Comparison of ENCODE assay signal across 8 cellular contexts in genomic region chr17:38799501-38800236, GRCh38. TPM values are rescaled to one million over a fixed set of nuclear protein-coding genes. Genes with fewer than 3 reads are reported as not detected.
A peak's percentile ranks its signal among the peaks of the same experiment; 100 is the strongest.
DNase-seq lines count a peak whose midpoint lies in the region; ATAC-seq and TF ChIP-seq lines count a peak whose summit lies in the region.

TSS of gene PIP4K2B (minus strand) at chr17:38799556. CDS start at chr17:38799424, 132 bp downstream.

- no peaks in the 10 kb centered on the region for H3K9me3 ChIP-seq in right atrium auricular region
- H3K9me3 ChIP-seq in psoas muscle = no peaks in the 10 kb centered on the region

- TF ChIP-seq POLR2A in GM18505 (IDR thresholded peaks at IDR 0.05; ENCODE audit: borderline replicate concordance, extremely low read depth, insufficient read depth, insufficient read length) = peak; percentile 69

- ATAC-seq in GM18505 (IDR thresholded peaks at IDR 0.05; ENCODE audit: unreplicated experiment) = peak; percentile 78
- ATAC-seq in HG02970 (IDR thresholded peaks at IDR 0.05; ENCODE audit: low FRiP score, unreplicated experiment) = peak; percentile 74
- ATAC-seq in psoas muscle = peak; percentile 91 to 94 (median 92)

- intact Hi-C loops in T-helper 2 cell treated with Interferon-gamma antibody and Interleukin-4, amounts not matched to agents 100 ng/mL and 5 ng/mL, for 36 hours (cut with micrococcal nuclease) = loop anchor here (1.0 kb wide), 2 partner anchors 47 to 54 kb away; partner anchors contain the start of genes PSMB3 and RPL23
- intact Hi-C loops in psoas muscle (cut with DNase I) = no loop called here

- no peak for TF ChIP-seq CTCF in right atrium auricular region (IDR thresholded peaks at IDR 0.05)
- no peak for TF ChIP-seq CTCF in psoas muscle (IDR thresholded peaks at IDR 0.05)

- H3K36me3 ChIP-seq in right atrium auricular region (peaks cover 34% of the 10 kb centered on the region), psoas muscle (ENCODE audit: insufficient read depth in 1 of 2, low read depth in 1 of 2) (peaks cover 7 to 56% of the 10 kb centered on the region in 2 donors), urinary bladder (ENCODE audit: insufficient read depth) (peaks cover 5% of the 10 kb centered on the region)

- H3K27me3 ChIP-seq in right atrium auricular region = no peaks in the 10 kb centered on the region
- no peaks in the 10 kb centered on the region for H3K27me3 ChIP-seq in psoas muscle (ENCODE audit: insufficient read depth in 3 of 3, low read length in 2 of 3)

- peak within 1 kb of the TSS; percentile 99 to 100 for H3K27ac ChIP-seq in right atrium auricular region
- H3K27ac ChIP-seq in psoas muscle = peak within 1 kb of the TSS; percentile 96
- H3K27ac ChIP-seq in urinary bladder (ENCODE audit: low read depth) = peak within 1 kb of the TSS; percentile 98

- DNase-seq in NCI-H1930 (lab: John Stamatoyannopoulos, UW) = peak; percentile 96 to 97
- peak; percentile 56 to 97 (median 93) for DNase-seq in anterior cingulate cortex (lab: John Stamatoyannopoulos, UW)
- peak; percentile 94 for DNase-seq in right atrium auricular region (ENCODE audit: low spot score)
- peak; percentile 97 to 98 for DNase-seq in psoas muscle

- peaks cover 0 to 30% of the 10 kb centered on the region in 2 donors for H3K4me1 ChIP-seq in right atrium auricular region
- peaks cover 29% of the 10 kb centered on the region for H3K4me1 ChIP-seq in psoas muscle
- no peaks in the 10 kb centered on the region for H3K4me1 ChIP-seq in urinary bladder (ENCODE audit: insufficient read depth)

- WGBS in psoas muscle, 3 donors = 0 to 1% (median 0%) methylated on average over 32 to 76 of the region's 76 CpGs
- WGBS in urinary bladder = under 1% methylated on average over 76 of the region's 76 CpGs

- H3K4me3 ChIP-seq in right atrium auricular region = peak within 1 kb of the TSS; percentile 76 to 92
- peak within 1 kb of the TSS; percentile 96 for H3K4me3 ChIP-seq in psoas muscle
- peak within 1 kb of the TSS; percentile 74 for H3K4me3 ChIP-seq in urinary bladder (ENCODE audit: low read depth, low read length)

RNA-seq across cellular contexts. Expression of gene PIP4K2B, which starts in this region (rescaled TPM):
- total RNA-seq in T-helper 2 cell treated with Interferon-gamma antibody and Interleukin-4, amounts not matched to agents 100 ng/mL and 5 ng/mL, for 36 hours = 40.6 and 41.4 TPM in 2 replicates
- 10 to 100 TPM; 45.9 to 47.7 TPM for total RNA-seq in right atrium auricular region
- 10 to 100 TPM; 61.2 to 66.7 (median 63.8) TPM for total RNA-seq in psoas muscle
- 10 to 100 TPM; 19.3 to 72.6 (median 26.5) TPM for polyA plus RNA-seq in psoas muscle
- total RNA-seq in urinary bladder = 47.0 TPM
- 35.8 TPM for polyA plus RNA-seq in urinary bladder

Comparison
In these comparisons a context has a peak if more than half of its experiments do, and no peak if none do; other contexts are left out.
1. Peak in every context shown above with its lines: DNase-seq, ATAC-seq, H3K4me3 ChIP-seq and H3K27ac ChIP-seq.